In the genomic region with DNA sequence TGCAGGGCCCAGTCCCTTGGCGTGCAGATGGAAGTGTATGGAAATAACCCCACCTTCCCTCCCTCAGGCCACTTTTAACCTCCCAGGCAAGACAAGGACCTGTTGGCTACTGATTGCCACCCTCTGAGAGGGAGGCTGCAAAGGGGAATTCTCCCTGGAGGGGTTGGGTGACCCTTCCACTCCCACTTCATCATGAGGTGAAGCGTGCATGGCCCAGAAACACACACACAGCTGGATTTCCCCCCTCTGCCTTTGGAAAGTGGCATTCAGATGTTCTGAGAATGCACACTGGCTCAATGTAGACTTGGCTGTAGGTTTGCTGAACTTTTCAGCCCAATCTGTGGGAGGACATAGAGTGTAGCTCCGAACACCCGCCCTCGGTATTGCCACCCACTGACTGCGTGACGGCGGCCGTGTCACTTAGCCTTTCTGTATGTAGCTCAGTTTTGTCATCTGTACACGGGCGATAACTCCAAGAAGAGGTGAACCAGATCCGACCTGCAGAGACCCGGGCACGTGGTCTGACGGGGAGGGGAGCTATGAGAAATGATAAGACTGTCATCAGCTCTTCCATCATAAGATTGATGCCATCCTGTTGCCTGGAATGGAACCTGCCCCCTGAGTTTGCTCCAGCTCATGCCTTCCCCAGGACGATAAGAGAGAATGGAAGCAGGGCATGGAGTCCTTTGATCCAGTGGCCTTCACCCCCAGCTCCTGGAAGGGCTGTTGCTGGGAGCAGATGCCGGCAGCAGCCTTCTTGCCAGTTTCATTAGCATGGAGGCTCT, we compare ENCODE assay signal across 2 cellular contexts.
TF ChIP-seq lines count a peak whose summit lies in the region.

No MANE protein-coding gene starts in this region.

TF ChIP-seq in HEK293, 187 proteins besides CTCF, POLR2A, EP300 and RAD21:
- TF ChIP-seq EGR2 (tag by site-specific recombination; IDR thresholded peaks at IDR 0.05; ENCODE audit: low read depth), result peak; percentile 55
- TF ChIP-seq ZNF529 (tag by site-specific recombination; IDR thresholded peaks at IDR 0.05; ENCODE audit: insufficient replicate concordance), result no peak
- peak; percentile 79 for TF ChIP-seq ZFHX2 (tag by site-specific recombination; conservative IDR thresholded peaks at IDR 0.05)
- TF ChIP-seq ZNF354C (tag by site-specific recombination; IDR thresholded peaks at IDR 0.05; ENCODE audit: borderline replicate concordance, low read depth), result no peak
- TF ChIP-seq ZNF585B (tag by site-specific recombination; IDR thresholded peaks at IDR 0.05), result no peak
- 0 out of 2 replicates have a peak, but pooled peaks have one; percentile 14 for TF ChIP-seq ZNF341 (tag by site-specific recombination; IDR thresholded peaks at IDR 0.05; ENCODE audit: low read depth)

TF ChIP-seq in GM12878, 131 proteins besides CTCF, POLR2A, EP300 and RAD21:
- TF ChIP-seq BHLHE40 (IDR thresholded peaks at IDR 0.05; ENCODE audit: borderline replicate concordance in 1 of 2, low read depth in 2 of 2, low read length in 1 of 2) (peak in 1 of 2 experiments; percentile 42; a peak in 1 of 4 replicates), NR2C1 (IDR thresholded peaks at IDR 0.05) (no peak), SREBF2 (IDR thresholded peaks at IDR 0.05; ENCODE audit: low read length) (no peak), RBBP5 (conservative IDR thresholded peaks at IDR 0.05) (no peak), NR2F1 (conservative IDR thresholded peaks at IDR 0.05) (0 out of 2 replicates have a peak, but pooled peaks have one; percentile 26), MTA3 (IDR thresholded peaks at IDR 0.05; ENCODE audit: borderline replicate concordance, low read length) (no peak), CREM (IDR thresholded peaks at IDR 0.05; ENCODE audit: low read depth) (no peak), MTA2 (IDR thresholded peaks at IDR 0.05; ENCODE audit: low read depth) (peak; percentile 10; the same call in 1 of the 2 replicates), HDGF (IDR thresholded peaks at IDR 0.05) (no peak), SUPT20H (IDR thresholded peaks at IDR 0.05; ENCODE audit: borderline replicate concordance, control insufficient read depth, low read depth, low read length) (no peak)
- TF ChIP-seq, protein P1, sequence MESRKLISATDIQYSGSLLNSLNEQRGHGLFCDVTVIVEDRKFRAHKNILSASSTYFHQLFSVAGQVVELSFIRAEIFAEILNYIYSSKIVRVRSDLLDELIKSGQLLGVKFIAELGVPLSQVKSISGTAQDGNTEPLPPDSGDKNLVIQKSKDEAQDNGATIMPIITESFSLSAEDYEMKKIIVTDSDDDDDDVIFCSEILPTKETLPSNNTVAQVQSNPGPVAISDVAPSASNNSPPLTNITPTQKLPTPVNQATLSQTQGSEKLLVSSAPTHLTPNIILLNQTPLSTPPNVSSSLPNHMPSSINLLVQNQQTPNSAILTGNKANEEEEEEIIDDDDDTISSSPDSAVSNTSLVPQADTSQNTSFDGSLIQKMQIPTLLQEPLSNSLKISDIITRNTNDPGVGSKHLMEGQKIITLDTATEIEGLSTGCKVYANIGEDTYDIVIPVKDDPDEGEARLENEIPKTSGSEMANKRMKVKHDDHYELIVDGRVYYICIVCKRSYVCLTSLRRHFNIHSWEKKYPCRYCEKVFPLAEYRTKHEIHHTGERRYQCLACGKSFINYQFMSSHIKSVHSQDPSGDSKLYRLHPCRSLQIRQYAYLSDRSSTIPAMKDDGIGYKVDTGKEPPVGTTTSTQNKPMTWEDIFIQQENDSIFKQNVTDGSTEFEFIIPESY (IDR thresholded peaks at IDR 0.05), result no peak
- TF ChIP-seq, protein P2, sequence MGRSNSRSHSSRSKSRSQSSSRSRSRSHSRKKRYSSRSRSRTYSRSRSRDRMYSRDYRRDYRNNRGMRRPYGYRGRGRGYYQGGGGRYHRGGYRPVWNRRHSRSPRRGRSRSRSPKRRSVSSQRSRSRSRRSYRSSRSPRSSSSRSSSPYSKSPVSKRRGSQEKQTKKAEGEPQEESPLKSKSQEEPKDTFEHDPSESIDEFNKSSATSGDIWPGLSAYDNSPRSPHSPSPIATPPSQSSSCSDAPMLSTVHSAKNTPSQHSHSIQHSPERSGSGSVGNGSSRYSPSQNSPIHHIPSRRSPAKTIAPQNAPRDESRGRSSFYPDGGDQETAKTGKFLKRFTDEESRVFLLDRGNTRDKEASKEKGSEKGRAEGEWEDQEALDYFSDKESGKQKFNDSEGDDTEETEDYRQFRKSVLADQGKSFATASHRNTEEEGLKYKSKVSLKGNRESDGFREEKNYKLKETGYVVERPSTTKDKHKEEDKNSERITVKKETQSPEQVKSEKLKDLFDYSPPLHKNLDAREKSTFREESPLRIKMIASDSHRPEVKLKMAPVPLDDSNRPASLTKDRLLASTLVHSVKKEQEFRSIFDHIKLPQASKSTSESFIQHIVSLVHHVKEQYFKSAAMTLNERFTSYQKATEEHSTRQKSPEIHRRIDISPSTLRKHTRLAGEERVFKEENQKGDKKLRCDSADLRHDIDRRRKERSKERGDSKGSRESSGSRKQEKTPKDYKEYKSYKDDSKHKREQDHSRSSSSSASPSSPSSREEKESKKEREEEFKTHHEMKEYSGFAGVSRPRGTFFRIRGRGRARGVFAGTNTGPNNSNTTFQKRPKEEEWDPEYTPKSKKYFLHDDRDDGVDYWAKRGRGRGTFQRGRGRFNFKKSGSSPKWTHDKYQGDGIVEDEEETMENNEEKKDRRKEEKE (IDR thresholded peaks at IDR 0.05), result no peak
- TF ChIP-seq, protein P3, sequence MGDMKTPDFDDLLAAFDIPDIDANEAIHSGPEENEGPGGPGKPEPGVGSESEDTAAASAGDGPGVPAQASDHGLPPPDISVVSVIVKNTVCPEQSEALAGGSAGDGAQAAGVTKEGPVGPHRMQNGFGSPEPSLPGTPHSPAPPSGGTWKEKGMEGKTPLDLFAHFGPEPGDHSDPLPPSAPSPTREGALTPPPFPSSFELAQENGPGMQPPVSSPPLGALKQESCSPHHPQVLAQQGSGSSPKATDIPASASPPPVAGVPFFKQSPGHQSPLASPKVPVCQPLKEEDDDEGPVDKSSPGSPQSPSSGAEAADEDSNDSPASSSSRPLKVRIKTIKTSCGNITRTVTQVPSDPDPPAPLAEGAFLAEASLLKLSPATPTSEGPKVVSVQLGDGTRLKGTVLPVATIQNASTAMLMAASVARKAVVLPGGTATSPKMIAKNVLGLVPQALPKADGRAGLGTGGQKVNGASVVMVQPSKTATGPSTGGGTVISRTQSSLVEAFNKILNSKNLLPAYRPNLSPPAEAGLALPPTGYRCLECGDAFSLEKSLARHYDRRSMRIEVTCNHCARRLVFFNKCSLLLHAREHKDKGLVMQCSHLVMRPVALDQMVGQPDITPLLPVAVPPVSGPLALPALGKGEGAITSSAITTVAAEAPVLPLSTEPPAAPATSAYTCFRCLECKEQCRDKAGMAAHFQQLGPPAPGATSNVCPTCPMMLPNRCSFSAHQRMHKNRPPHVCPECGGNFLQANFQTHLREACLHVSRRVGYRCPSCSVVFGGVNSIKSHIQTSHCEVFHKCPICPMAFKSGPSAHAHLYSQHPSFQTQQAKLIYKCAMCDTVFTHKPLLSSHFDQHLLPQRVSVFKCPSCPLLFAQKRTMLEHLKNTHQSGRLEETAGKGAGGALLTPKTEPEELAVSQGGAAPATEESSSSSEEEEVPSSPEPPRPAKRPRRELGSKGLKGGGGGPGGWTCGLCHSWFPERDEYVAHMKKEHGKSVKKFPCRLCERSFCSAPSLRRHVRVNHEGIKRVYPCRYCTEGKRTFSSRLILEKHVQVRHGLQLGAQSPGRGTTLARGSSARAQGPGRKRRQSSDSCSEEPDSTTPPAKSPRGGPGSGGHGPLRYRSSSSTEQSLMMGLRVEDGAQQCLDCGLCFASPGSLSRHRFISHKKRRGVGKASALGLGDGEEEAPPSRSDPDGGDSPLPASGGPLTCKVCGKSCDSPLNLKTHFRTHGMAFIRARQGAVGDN (IDR thresholded peaks at IDR 0.05), result 0 out of 2 replicates have a peak, but pooled peaks have one; percentile 29
- TF ChIP-seq, protein P4, sequence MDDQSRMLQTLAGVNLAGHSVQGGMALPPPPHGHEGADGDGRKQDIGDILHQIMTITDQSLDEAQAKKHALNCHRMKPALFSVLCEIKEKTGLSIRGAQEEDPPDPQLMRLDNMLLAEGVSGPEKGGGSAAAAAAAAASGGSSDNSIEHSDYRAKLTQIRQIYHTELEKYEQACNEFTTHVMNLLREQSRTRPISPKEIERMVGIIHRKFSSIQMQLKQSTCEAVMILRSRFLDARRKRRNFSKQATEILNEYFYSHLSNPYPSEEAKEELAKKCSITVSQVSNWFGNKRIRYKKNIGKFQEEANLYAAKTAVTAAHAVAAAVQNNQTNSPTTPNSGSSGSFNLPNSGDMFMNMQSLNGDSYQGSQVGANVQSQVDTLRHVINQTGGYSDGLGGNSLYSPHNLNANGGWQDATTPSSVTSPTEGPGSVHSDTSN (IDR thresholded peaks at IDR 0.05; ENCODE audit: insufficient replicate concordance, low read depth, low read length), result no peak
